ENCODE assay signal across 24 cellular contexts in the genomic region with DNA sequence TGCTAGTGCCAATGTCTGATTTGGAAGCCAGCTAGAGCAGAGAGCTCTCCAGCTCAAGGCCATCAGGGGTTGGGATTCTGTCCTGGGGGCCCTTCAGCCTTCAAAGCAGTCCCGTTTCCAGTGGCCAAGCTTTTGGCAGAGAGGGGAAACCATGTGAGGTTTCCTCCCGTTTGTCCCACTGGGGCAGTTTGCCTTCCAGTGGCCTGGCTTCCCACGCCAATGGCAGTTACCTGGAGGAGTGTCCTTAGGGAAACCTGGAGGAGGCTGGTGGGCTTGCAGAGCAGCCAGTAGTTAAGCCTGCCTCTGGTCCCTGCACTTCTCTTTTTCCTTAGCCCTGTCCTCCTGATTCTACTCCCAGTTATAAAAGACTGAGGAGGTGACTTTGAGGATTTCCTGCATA. TPM values are rescaled to one million over a fixed set of nuclear protein-coding genes. Genes with fewer than 3 reads are reported as not detected.
"Had no signal": no experiment of that assay in that cellular context is flagged by ENCODE, and none has a peak within 500 bp of the region (broad histone marks: within the 10 kb centered on the region; RNA-seq: fewer than 3 reads in every experiment).

No MANE protein-coding gene starts in this region.

- H3K9me3 Mint-ChIP-seq: activated B cell treated with CpG ODN at 0.5 μM for 24 hours had no signal

- H3K4me2 ChIP-seq: neural progenitor cell, smooth muscle cell had no signal

- H3K27me3 Mint-ChIP-seq: activated B cell treated with CpG ODN at 0.5 μM for 24 hours; activated CD4-positive, alpha-beta T cell treated with anti-CD3 and anti-CD28 coated beads for 36 hours; progenitor cell of endocrine pancreas; type B pancreatic cell had no signal

- H3K36me3 ChIP-seq: gastroesophageal sphincter, heart left ventricle, neural progenitor cell, sigmoid colon, thoracic aorta had no signal

- H3K4me3 ChIP-seq: dorsolateral prefrontal cortex, gastroesophageal sphincter, heart left ventricle, neural progenitor cell, sigmoid colon, smooth muscle cell, thoracic aorta had no signal

- DNase-seq: activated B cell treated with CpG ODN at 0.5 μM for 24 hours; activated CD4-positive, alpha-beta T cell treated with anti-CD3 and anti-CD28 coated beads for 36 hours; activated CD4-positive, alpha-beta T cell treated with anti-CD3 and anti-CD28 coated beads, Interleukin-2, amount 50 U/mL, for 4 hours; activated CD8-positive, alpha-beta memory T cell treated with anti-CD3 and anti-CD28 coated beads for 24 hours; activated CD8-positive, alpha-beta memory T cell treated with anti-CD3 and anti-CD28 coated beads, Interleukin-2, amount 50 U/mL, for 48 hours; activated gamma-delta T cell; activated T-cell treated with anti-CD3 and anti-CD28 coated beads, Interleukin-2, amount 50 U/mL, for 72 hours; central memory CD4-positive, alpha-beta T cell; dorsolateral prefrontal cortex; heart left ventricle; mesenchymal stem cell; retina; sigmoid colon; stimulated activated CD4-positive, alpha-beta T cell treated with anti-CD3 and anti-CD28 coated beads, Interleukin-4, amount 100 ng/mL, for 1 hour; stimulated activated naive CD4-positive, alpha-beta T cell treated with Interleukin-2 at 50 U/mL for 16 hours had no signal

- H3K9me3 ChIP-seq: gastroesophageal sphincter, thoracic aorta had no signal

- H3K4me3 Mint-ChIP-seq: activated B cell treated with CpG ODN at 0.5 μM for 24 hours; activated CD4-positive, alpha-beta T cell treated with anti-CD3 and anti-CD28 coated beads for 36 hours; activated T-cell treated with anti-CD3 and anti-CD28 coated beads, Interleukin-2, amount 50 U/mL, for 72 hours; neural progenitor cell; T-helper 1 cell treated with Interleukin-12 subunit alpha and Interleukin-12 subunit beta and Interleukin-4 antibody, amounts not matched to agents 30 μg/mL and 1 μg/mL, for 36 hours; type B pancreatic cell had no signal

- H2AFZ ChIP-seq: neural progenitor cell had no signal

- ATAC-seq: activated CD4-positive, alpha-beta T cell treated with anti-CD3 and anti-CD28 coated beads for 36 hours; activated naive CD4-positive, alpha-beta T cell treated with anti-CD3 and anti-CD28 coated beads, Interleukin-2, amount 50 U/mL, for 72 hours; activated T-cell treated with anti-CD3 and anti-CD28 coated beads, Interleukin-2, amount 50 U/mL, for 72 hours; gastroesophageal sphincter; heart left ventricle had no signal

- H3K27me3 ChIP-seq: dorsolateral prefrontal cortex, gastroesophageal sphincter, heart left ventricle, neural progenitor cell, sigmoid colon had no signal

- H3K27ac Mint-ChIP-seq: activated B cell treated with CpG ODN at 0.5 μM for 24 hours; neural progenitor cell; progenitor cell of endocrine pancreas; T-helper 1 cell treated with Interleukin-12 subunit alpha and Interleukin-12 subunit beta and Interleukin-4 antibody, amounts not matched to agents 30 μg/mL and 1 μg/mL, for 36 hours; type B pancreatic cell had no signal

- H3K4me1 ChIP-seq: gastroesophageal sphincter, sigmoid colon had no signal

- H3K27ac ChIP-seq: dorsolateral prefrontal cortex, gastroesophageal sphincter, heart left ventricle, neural progenitor cell, sigmoid colon, thoracic aorta had no signal

- H3K9ac ChIP-seq: neural progenitor cell had no signal

RNA-seq across cellular contexts. Expression of a gene that starts 37.7 kb away (rescaled TPM):
- total RNA-seq: osteoblast had no signal
